19 cellular contexts compared by ENCODE assay signal in genomic region chr7:133197972-133198544, GRCh38. TPM values are rescaled to one million over a fixed set of nuclear protein-coding genes. Genes with fewer than 3 reads are reported as not detected.
DNase-seq lines count a peak whose midpoint lies in the region; ATAC-seq, FAIRE-seq and TF ChIP-seq lines count a peak whose summit lies in the region.
"Had no signal": no experiment of that assay in that cellular context is flagged by ENCODE, and none has a peak within 500 bp of the region (broad histone marks: within the 10 kb centered on the region; RNA-seq: fewer than 3 reads in every experiment).

No MANE protein-coding gene starts in this region.

- H3K4me1 ChIP-seq in iPS-20b (ENCODE audit: insufficient read depth, low read length) (peaks cover 21% of the 10 kb centered on the region), pancreas (peaks cover 0 to 9% (median 5%) of the 10 kb centered on the region in 3 donors), gastroesophageal sphincter (no peaks in the 10 kb centered on the region)

- ATAC-seq in pancreas (peak; percentile 38 to 73 (median 53)), gastroesophageal sphincter (no peak), GM21360 (IDR thresholded peaks at IDR 0.05; ENCODE audit: unreplicated experiment) (no peak)

- DNase-seq in DMS79 treated with DMSO at 0.1 percent for 48 hours (lab: John Stamatoyannopoulos, UW) (peak; percentile 12), DMS79 (lab: John Stamatoyannopoulos, UW) (no peak), pancreas (no peak), NCI-H510A (lab: John Stamatoyannopoulos, UW) (no peak)
- DNase-seq: AML-193, GF-D8, NCI-H146, NCI-H2029 treated with DMSO at 0.1 percent for 48 hours, NCI-H2171, NCI-H69, SHP77, SK-N-SH had no signal

- H3K9ac ChIP-seq in iPS-20b (ENCODE audit: low read depth, low read length), result peak overlapping the region; percentile 68; the same call in 1 of the 2 replicates
- H3K9ac ChIP-seq: KMS-11, SK-N-SH had no signal

- intact Hi-C loops in pancreas (cut with DNase I), result no loop called here

- no peak for TF ChIP-seq POLR2A in gastroesophageal sphincter (IDR thresholded peaks at IDR 0.05)

- H3K4me3 ChIP-seq in iPS-20b (ENCODE audit: low read length) (peak overlapping the region; percentile 63; the same call in 1 of the 2 replicates), pancreas (no peak overlapping the region), gastroesophageal sphincter (no peak overlapping the region)

- WGBS in pancreas, 2 donors, result 16 to 25% methylated on average over 4 of the region's 4 CpGs
- 20 to 26% methylated on average over 2 to 4 of the region's 4 CpGs for WGBS in gastroesophageal sphincter (ENCODE audit: low coverage in 1 of 2), 2 donors

- H3K9me3 ChIP-seq in iPS-20b (ENCODE audit: insufficient read depth, low read depth, low read length) (no peaks in the 10 kb centered on the region), pancreas (no peaks in the 10 kb centered on the region), gastroesophageal sphincter (no peaks in the 10 kb centered on the region)
- H3K9me3 ChIP-seq: SK-N-SH had no signal

- no peak for FAIRE-seq in pancreas (lab: Jason Lieb, UNC)

- H3K27me3 ChIP-seq in iPS-20b (ENCODE audit: insufficient read depth, low read length), result no peaks in the 10 kb centered on the region
- no peaks in the 10 kb centered on the region for H3K27me3 ChIP-seq in pancreas
- H3K27me3 ChIP-seq in gastroesophageal sphincter, result peaks cover 5% of the 10 kb centered on the region

- no peak for TF ChIP-seq EP300 in gastroesophageal sphincter (IDR thresholded peaks at IDR 0.05)

- peak overlapping the region; percentile 4; the same call in 1 of the 2 replicates for H3K27ac ChIP-seq in VCaP
- peak overlapping the region; percentile 72 for H3K27ac ChIP-seq in iPS-20b (ENCODE audit: low read length)
- no peak overlapping the region for H3K27ac ChIP-seq in pancreas
- no peak overlapping the region for H3K27ac ChIP-seq in gastroesophageal sphincter
- H3K27ac ChIP-seq: 22Rv1, C4-2B, KMS-11 had no signal

- TF ChIP-seq CTCF in VCaP (conservative IDR thresholded peaks at IDR 0.05) (no peak), pancreas (IDR thresholded peaks at IDR 0.05) (no peak), gastroesophageal sphincter (IDR thresholded peaks at IDR 0.05) (no peak)

- H3K36me3 ChIP-seq in iPS-20b (ENCODE audit: insufficient read depth, low read depth, low read length) (no peaks in the 10 kb centered on the region), pancreas (no peaks in the 10 kb centered on the region), gastroesophageal sphincter (no peaks in the 10 kb centered on the region)

RNA-seq across cellular contexts. Expression of gene EXOC4, which starts 54.8 kb away (rescaled TPM):
- total RNA-seq in pancreas (10 to 100 TPM; 50.7 to 81.2 (median 54.3) TPM), gastroesophageal sphincter (10 to 100 TPM; 46.3 to 85.8 (median 51.9) TPM)
- 10 to 100 TPM; 13.4 to 14.8 TPM for polyA plus RNA-seq in pancreas

Comparison
In these comparisons a context has a peak if more than half of its experiments do, and no peak if none do; other contexts are left out.
1. H3K27ac ChIP-seq: peak in VCaP (single experiment) and iPS-20b (single experiment); none in pancreas (0 of 4) and gastroesophageal sphincter (0 of 4).
2. ATAC-seq: peak in pancreas (4 of 4); none in gastroesophageal sphincter (single experiment) and GM21360 (single experiment).